ENCODE assay signal across 8 cellular contexts in the genomic region with DNA sequence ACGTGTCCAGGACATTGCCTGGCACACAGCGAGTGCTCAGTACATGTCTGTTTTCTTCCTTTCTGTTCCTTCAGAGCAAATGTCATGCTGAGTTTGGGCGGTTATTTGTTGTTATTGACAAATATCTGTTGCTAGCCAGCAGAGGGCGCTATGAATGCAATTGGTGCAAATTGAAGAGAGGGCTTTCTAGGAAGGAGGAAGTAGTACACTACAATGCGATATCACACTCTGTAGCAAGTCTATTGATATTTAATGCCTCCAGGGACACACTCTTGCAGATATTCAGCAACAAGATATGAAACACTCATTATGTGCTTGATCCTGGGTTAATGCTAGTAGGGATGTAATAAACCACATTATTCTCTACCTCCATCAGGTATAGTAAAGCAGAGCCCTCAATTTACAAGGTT.
DNase-seq lines count a peak whose midpoint lies in the region; ATAC-seq and TF ChIP-seq lines count a peak whose summit lies in the region.

No MANE protein-coding gene starts in this region.

- H3K36me3 ChIP-seq in effector memory CD4-positive, alpha-beta T cell (ENCODE audit: control insufficient read depth, insufficient read depth, low read length), result no peaks in the 10 kb centered on the region

- no peak overlapping the region for H3K27ac ChIP-seq in effector memory CD4-positive, alpha-beta T cell (ENCODE audit: insufficient read depth, low read length, poor library complexity, severe bottlenecking)

- ATAC-seq in HG03354 (IDR thresholded peaks at IDR 0.05; ENCODE audit: poor library complexity, severe bottlenecking, unreplicated experiment), result peak; percentile 77

- TF ChIP-seq CTCF in AG10803 (conservative IDR thresholded peaks at IDR 0.05; ENCODE audit: low read length) (0 out of 2 replicates have a peak, but pooled peaks have one; percentile 4), GM12873 (IDR thresholded peaks at IDR 0.05; ENCODE audit: insufficient read depth, low read depth, low read length, missing control alignments) (peak; percentile 77), cardiac fibroblast (IDR thresholded peaks at IDR 0.05; ENCODE audit: low read depth, low read length) (peak; percentile 10)

- no peaks in the 10 kb centered on the region for H3K27me3 ChIP-seq in effector memory CD4-positive, alpha-beta T cell (replicated peaks; ENCODE audit: control insufficient read depth, insufficient read depth, low read length, poor library complexity, severe bottlenecking)

- H3K4me3 ChIP-seq in AG10803 (ENCODE audit: low read length) (no peak overlapping the region), cardiac fibroblast (replicated peaks in 1 of 2; ENCODE audit: low read depth in 2 of 2, low read length in 2 of 2) (no peak overlapping the region)
- H3K4me3 ChIP-seq in effector memory CD4-positive, alpha-beta T cell (ENCODE audit: insufficient read depth, low read depth, low read length, poor library complexity, severe bottlenecking), result no peak overlapping the region

- no peaks in the 10 kb centered on the region for H3K4me1 ChIP-seq in effector memory CD4-positive, alpha-beta T cell (ENCODE audit: control insufficient read depth, insufficient read depth, low read length, poor library complexity, severe bottlenecking)

- no peaks in the 10 kb centered on the region for H3K9me3 ChIP-seq in effector memory CD4-positive, alpha-beta T cell (ENCODE audit: control insufficient read depth, low read length)

- DNase-seq in AG10803 (ENCODE audit: low read depth) (no peak), NCI-H526 (lab: John Stamatoyannopoulos, UW) (peak; percentile 6 to 53), cardiac fibroblast (ENCODE audit: low read depth in 2 of 2) (no peak), pons (ENCODE audit: low spot score) (peak; percentile 69), AG08396 (ENCODE audit: low spot score) (no peak)
- DNase-seq in effector memory CD4-positive, alpha-beta T cell, result no peak

Comparison
In these comparisons a context has a peak if more than half of its experiments do, and no peak if none do; other contexts are left out.
1. DNase-seq: peak in NCI-H526 (2 of 2) and pons (single experiment); none in AG10803 (single experiment), cardiac fibroblast (0 of 2), AG08396 (single experiment) and effector memory CD4-positive, alpha-beta T cell (0 of 3).
2. CTCF ChIP-seq: peak in every context shown above with its lines; median percentile 77 in GM12873; 10 in cardiac fibroblast; 4 in AG10803.